Comparison of ENCODE assay signal across 1 cellular context in the genomic region with DNA sequence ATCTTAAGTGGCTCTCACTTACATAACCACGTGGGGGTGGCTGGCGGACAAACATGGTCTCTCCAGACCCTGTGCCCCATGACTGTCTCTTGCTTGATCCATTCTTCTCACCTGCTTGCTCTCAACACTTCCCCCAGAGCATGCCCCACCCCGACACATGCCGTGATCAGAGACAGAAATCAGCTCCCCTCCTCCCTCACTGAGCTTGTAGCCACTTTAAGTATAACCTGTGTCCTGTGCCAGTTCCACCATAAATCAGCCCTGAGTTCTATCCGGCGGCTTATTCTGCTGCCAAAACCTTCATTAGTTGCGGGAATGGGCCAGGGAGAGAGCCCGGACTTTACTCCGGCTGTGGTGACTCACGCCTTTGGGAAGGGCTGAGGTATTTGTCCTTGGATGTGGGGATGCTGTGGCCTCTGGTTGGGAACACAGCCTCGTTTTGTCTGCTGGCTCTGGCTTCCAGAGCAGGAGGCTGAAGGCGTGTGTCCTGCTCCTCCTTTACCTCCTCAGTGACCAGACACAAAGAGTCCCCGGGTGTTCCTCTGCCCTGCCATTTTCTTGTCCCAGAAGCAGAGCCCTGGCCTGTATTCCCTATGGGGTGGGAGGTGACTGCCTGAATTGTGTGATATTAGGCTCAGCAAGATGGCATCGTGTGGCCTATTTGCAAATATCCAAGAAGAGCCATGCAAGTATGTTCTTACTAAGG.
TF ChIP-seq lines count a peak whose summit lies in the region.

No MANE protein-coding gene starts in this region.

TF ChIP-seq in K562, 482 proteins besides CTCF, POLR2A, EP300 and RAD21:
- TF ChIP-seq FOXA1 (IDR thresholded peaks at IDR 0.05; ENCODE audit: borderline replicate concordance) (no peak), RCOR1 (IDR thresholded peaks at IDR 0.05; ENCODE audit: borderline replicate concordance in 1 of 2, low read depth in 2 of 2, low read length in 2 of 2) (no peak), SMAD4 (CRISPR knock-in tag; conservative IDR thresholded peaks at IDR 0.05) (no peak)
TF ChIP-seq in K562: peak in this region for 0.
